11 cellular contexts compared by ENCODE assay signal in genomic region chr4:159289682-159290081, GRCh38.
DNase-seq lines count a peak whose midpoint lies in the region; ATAC-seq, FAIRE-seq and TF ChIP-seq lines count a peak whose summit lies in the region.
"Had no signal": no experiment of that assay in that cellular context is flagged by ENCODE, and none has a peak within 500 bp of the region (broad histone marks: within the 10 kb centered on the region; RNA-seq: fewer than 3 reads in every experiment).

No MANE protein-coding gene starts in this region.

- TF ChIP-seq CTCF in natural killer cell (IDR thresholded peaks at IDR 0.05) = no peak
- no peak for TF ChIP-seq CTCF in astrocyte (IDR thresholded peaks at IDR 0.05; ENCODE audit: insufficient read depth, low read depth, low read length)
- TF ChIP-seq CTCF in left ventricle myocardium inferior (IDR thresholded peaks at IDR 0.05; ENCODE audit: borderline replicate concordance) = no peak
- no peak for TF ChIP-seq CTCF in H9 (conservative IDR thresholded peaks at IDR 0.05)

- H3K27ac ChIP-seq in astrocyte (ENCODE audit: low read depth, low read length) (no peak overlapping the region), left ventricle myocardium inferior (replicated peaks) (peak overlapping the region; percentile 14), H9 (ENCODE audit: insufficient read length, low read depth, low read length) (no peak overlapping the region)

- no peaks in the 10 kb centered on the region for H3K79me1 ChIP-seq in H9 (ENCODE audit: insufficient read depth, low read depth, low read length, poor library complexity, severe bottlenecking)

- no peak overlapping the region for H3K4me2 ChIP-seq in astrocyte (ENCODE audit: low read length)
- no peak overlapping the region for H3K4me2 ChIP-seq in H9 (ENCODE audit: insufficient read depth, insufficient read length, low read length)

- DNase-seq in natural killer cell treated with Interleukin-12 subunit alpha and Interleukin-12 subunit beta and Interleukin-15 and Interleukin-18, amount 100 ng/mL, for 72 hours (ENCODE audit: low spot score) = no peak
- DNase-seq in natural killer cell (no peak), astrocyte (ENCODE audit: low read depth) (no peak), left ventricle myocardium inferior (no peak), NCI-H2196 treated with DMSO at 0.1 percent for 48 hours (lab: John Stamatoyannopoulos, UW; ENCODE audit: unreplicated experiment) (no peak), NCI-H446 (lab: John Stamatoyannopoulos, UW) (no peak), H9 (no peak)
- DNase-seq: Caco-2; CD8-positive, alpha-beta memory T cell; GF-D8 had no signal

- H3K9me3 ChIP-seq in astrocyte (ENCODE audit: insufficient read depth, low read depth, low read length) = no peaks in the 10 kb centered on the region
- no peaks in the 10 kb centered on the region for H3K9me3 ChIP-seq in left ventricle myocardium inferior (replicated peaks)
- no peaks in the 10 kb centered on the region for H3K9me3 ChIP-seq in H9 (ENCODE audit: control insufficient read depth, low read depth, low read length)
- H3K9me3 ChIP-seq: Caco-2 had no signal

- no peak for FAIRE-seq in astrocyte (lab: Jason Lieb, UNC)

- peaks cover 17% of the 10 kb centered on the region for H3K79me2 ChIP-seq in astrocyte (ENCODE audit: insufficient read depth, low read length)
- H3K79me2 ChIP-seq in H9 (ENCODE audit: insufficient read depth, low read length) = no peaks in the 10 kb centered on the region

- H3K4me1 ChIP-seq in astrocyte (ENCODE audit: insufficient read depth, low read length) = peaks cover 12% of the 10 kb centered on the region
- H3K4me1 ChIP-seq in left ventricle myocardium inferior = peaks cover 69% of the 10 kb centered on the region
- no peaks in the 10 kb centered on the region for H3K4me1 ChIP-seq in H9 (ENCODE audit: insufficient read depth, low read length)

- H2BK120ac ChIP-seq in H9 (ENCODE audit: low read depth, low read length, poor library complexity, severe bottlenecking) = no peak overlapping the region

- no CpG with 5 or more reads among the region's 3 CpGs for WGBS in H9 (ENCODE audit: extremely low coverage, insufficient read length, low lambda C conversion rate)

- no peak overlapping the region for H2BK12ac ChIP-seq in H9 (ENCODE audit: insufficient read length, low read depth, low read length)

- H3K4me3 ChIP-seq in astrocyte (ENCODE audit: insufficient read depth, low read depth, low read length) (no peak overlapping the region), left ventricle myocardium inferior (no peak overlapping the region)

- H3K14ac ChIP-seq in H9 (ENCODE audit: insufficient read depth, low read length) = no peak overlapping the region

- no peak overlapping the region for H2BK15ac ChIP-seq in H9 (ENCODE audit: low read depth, low read length)

- no peak overlapping the region for H3K4ac ChIP-seq in H9 (ENCODE audit: low read depth, low read length)

- H3K27me3 ChIP-seq in astrocyte (ENCODE audit: insufficient read depth, low read length) (no peaks in the 10 kb centered on the region), left ventricle myocardium inferior (ENCODE audit: low read depth) (no peaks in the 10 kb centered on the region), H9 (ENCODE audit: insufficient read depth, low read length) (no peaks in the 10 kb centered on the region)

- peak overlapping the region; percentile 32 for H3K4me3 Mint-ChIP-seq in natural killer cell treated with Interleukin-12 subunit alpha and Interleukin-12 subunit beta and Interleukin-15 and Interleukin-18, amount 100 ng/mL, for 72 hours
- H3K4me3 Mint-ChIP-seq in natural killer cell = no peak overlapping the region
- H3K4me3 Mint-ChIP-seq in astrocyte (ENCODE audit: unreplicated experiment) = no peak overlapping the region
- no peak overlapping the region for H3K4me3 Mint-ChIP-seq in H9
- H3K4me3 Mint-ChIP-seq: CD8-positive, alpha-beta memory T cell had no signal

- H4K8ac ChIP-seq in H9 (replicated peaks; ENCODE audit: insufficient read length, low read depth, low read length) = no peak overlapping the region

- peak overlapping the region; percentile 40 to 51 for H3K27ac Mint-ChIP-seq in natural killer cell treated with Interleukin-12 subunit alpha and Interleukin-12 subunit beta and Interleukin-15 and Interleukin-18, amount 100 ng/mL, for 72 hours
- H3K27ac Mint-ChIP-seq in natural killer cell (no peak overlapping the region), astrocyte (ENCODE audit: unreplicated experiment) (peak overlapping the region; percentile 91), H9 (peak overlapping the region in 1 of 3 experiments; percentile 41; a peak in 1 of 7 replicates)
- H3K27ac Mint-ChIP-seq: CD8-positive, alpha-beta memory T cell had no signal

- no peak overlapping the region for H3K18ac ChIP-seq in H9 (ENCODE audit: insufficient read length, low read depth, low read length)

- H3K36me3 ChIP-seq in astrocyte (ENCODE audit: insufficient read depth, low read length) (no peaks in the 10 kb centered on the region), left ventricle myocardium inferior (no peaks in the 10 kb centered on the region)

- no peak overlapping the region for H4K91ac ChIP-seq in H9 (ENCODE audit: insufficient read length, low read depth, low read length)

- no peak overlapping the region for H3T11ph ChIP-seq in H9 (ENCODE audit: low read length)

- H3K36me3 Mint-ChIP-seq in natural killer cell treated with Interleukin-12 subunit alpha and Interleukin-12 subunit beta and Interleukin-15 and Interleukin-18, amount 100 ng/mL, for 72 hours = peaks cover 4% of the 10 kb centered on the region
- H3K36me3 Mint-ChIP-seq in natural killer cell (no peaks in the 10 kb centered on the region), astrocyte (ENCODE audit: low read depth, unreplicated experiment) (peaks cover 6% of the 10 kb centered on the region), H9 (ENCODE audit: insufficient read depth in 1 of 3, low read depth in 3 of 3) (peaks cover 0 to 3% (median 0%) of the 10 kb centered on the region in 3 experiments; a peak in 1 of 7 replicates)

- no peaks in the 10 kb centered on the region for H3K27me3 Mint-ChIP-seq in natural killer cell treated with Interleukin-12 subunit alpha and Interleukin-12 subunit beta and Interleukin-15 and Interleukin-18, amount 100 ng/mL, for 72 hours
- H3K27me3 Mint-ChIP-seq in natural killer cell (ENCODE audit: low read depth in 2 of 2) = no peaks in the 10 kb centered on the region
- H3K27me3 Mint-ChIP-seq in astrocyte (ENCODE audit: low read depth, unreplicated experiment) = no peaks in the 10 kb centered on the region
- no peaks in the 10 kb centered on the region for H3K27me3 Mint-ChIP-seq in H9 (ENCODE audit: low read depth)

- H2BK5ac ChIP-seq in H9 (ENCODE audit: insufficient read length, low read length) = no peak overlapping the region

- no peaks in the 10 kb centered on the region for H4K20me1 ChIP-seq in astrocyte (ENCODE audit: insufficient read depth, low read length)
- H4K20me1 ChIP-seq in H9 (ENCODE audit: control insufficient read depth, insufficient read depth, insufficient read length) = no peaks in the 10 kb centered on the region

- H4K5ac ChIP-seq in H9 (ENCODE audit: insufficient read length, low read depth, low read length) = no peak overlapping the region

- no peak for ATAC-seq in natural killer cell treated with Interleukin-12 subunit alpha and Interleukin-12 subunit beta and Interleukin-15 and Interleukin-18, amount 100 ng/mL, for 72 hours
- ATAC-seq in natural killer cell = no peak
- ATAC-seq: HCT116 had no signal

- H3K9me3 Mint-ChIP-seq in natural killer cell treated with Interleukin-12 subunit alpha and Interleukin-12 subunit beta and Interleukin-15 and Interleukin-18, amount 100 ng/mL, for 72 hours = no peaks in the 10 kb centered on the region
- H3K9me3 Mint-ChIP-seq in natural killer cell (no peaks in the 10 kb centered on the region), astrocyte (ENCODE audit: unreplicated experiment) (no peaks in the 10 kb centered on the region), H9 (no peaks in the 10 kb centered on the region)
- H3K9me3 Mint-ChIP-seq: CD8-positive, alpha-beta memory T cell had no signal

- H3K9ac ChIP-seq in astrocyte (ENCODE audit: low read length) = no peak overlapping the region
- no peak overlapping the region for H3K9ac ChIP-seq in H9 (ENCODE audit: extremely low read depth, insufficient read length, low read length)

- intact Hi-C loops in natural killer cell (cut with micrococcal nuclease) = no loop called here
- intact Hi-C loops in left ventricle myocardium inferior (cut with micrococcal nuclease) = no loop called here

- no peak overlapping the region for H2AFZ ChIP-seq in astrocyte (ENCODE audit: low read depth, low read length)
- no peak overlapping the region for H2AFZ ChIP-seq in H9 (ENCODE audit: low read length)

- no peak overlapping the region for H2AK5ac ChIP-seq in H9 (ENCODE audit: insufficient read length, low read length)

- H3K23me2 ChIP-seq in H9 (ENCODE audit: insufficient read length, low read depth, low read length, poor library complexity, severe bottlenecking) = no peaks in the 10 kb centered on the region

- peaks cover 18 to 27% of the 10 kb centered on the region in 2 donors for H3K4me1 Mint-ChIP-seq in natural killer cell treated with Interleukin-12 subunit alpha and Interleukin-12 subunit beta and Interleukin-15 and Interleukin-18, amount 100 ng/mL, for 72 hours (ENCODE audit: low read depth in 2 of 2)
- peaks cover 5 to 11% of the 10 kb centered on the region in 2 donors for H3K4me1 Mint-ChIP-seq in natural killer cell
- peaks cover 55% of the 10 kb centered on the region for H3K4me1 Mint-ChIP-seq in astrocyte (ENCODE audit: low read depth, unreplicated experiment)
- H3K4me1 Mint-ChIP-seq in H9 = peaks cover 10 to 12% of the 10 kb centered on the region in 2 experiments
- H3K4me1 Mint-ChIP-seq: CD8-positive, alpha-beta memory T cell had no signal

- H2BK20ac ChIP-seq in H9 (ENCODE audit: low read depth, low read length, poor library complexity, severe bottlenecking) = no peak overlapping the region

- no peak overlapping the region for H3K56ac ChIP-seq in H9 (ENCODE audit: insufficient read length, low read depth, low read length)

- no peak overlapping the region for H3K23ac ChIP-seq in H9 (ENCODE audit: insufficient read length, low read depth, low read length)

Comparison
In these comparisons a context has a peak if more than half of its experiments do, and no peak if none do; other contexts are left out.
1. H3K27ac Mint-ChIP-seq: peak in natural killer cell treated with Interleukin-12 subunit alpha and Interleukin-12 subunit beta and Interleukin-15 and Interleukin-18, amount 100 ng/mL, for 72 hours (2 of 2) and astrocyte (single experiment); none in natural killer cell (0 of 2).